Comparison of ENCODE assay signal across 1 cellular context in the genomic region with DNA sequence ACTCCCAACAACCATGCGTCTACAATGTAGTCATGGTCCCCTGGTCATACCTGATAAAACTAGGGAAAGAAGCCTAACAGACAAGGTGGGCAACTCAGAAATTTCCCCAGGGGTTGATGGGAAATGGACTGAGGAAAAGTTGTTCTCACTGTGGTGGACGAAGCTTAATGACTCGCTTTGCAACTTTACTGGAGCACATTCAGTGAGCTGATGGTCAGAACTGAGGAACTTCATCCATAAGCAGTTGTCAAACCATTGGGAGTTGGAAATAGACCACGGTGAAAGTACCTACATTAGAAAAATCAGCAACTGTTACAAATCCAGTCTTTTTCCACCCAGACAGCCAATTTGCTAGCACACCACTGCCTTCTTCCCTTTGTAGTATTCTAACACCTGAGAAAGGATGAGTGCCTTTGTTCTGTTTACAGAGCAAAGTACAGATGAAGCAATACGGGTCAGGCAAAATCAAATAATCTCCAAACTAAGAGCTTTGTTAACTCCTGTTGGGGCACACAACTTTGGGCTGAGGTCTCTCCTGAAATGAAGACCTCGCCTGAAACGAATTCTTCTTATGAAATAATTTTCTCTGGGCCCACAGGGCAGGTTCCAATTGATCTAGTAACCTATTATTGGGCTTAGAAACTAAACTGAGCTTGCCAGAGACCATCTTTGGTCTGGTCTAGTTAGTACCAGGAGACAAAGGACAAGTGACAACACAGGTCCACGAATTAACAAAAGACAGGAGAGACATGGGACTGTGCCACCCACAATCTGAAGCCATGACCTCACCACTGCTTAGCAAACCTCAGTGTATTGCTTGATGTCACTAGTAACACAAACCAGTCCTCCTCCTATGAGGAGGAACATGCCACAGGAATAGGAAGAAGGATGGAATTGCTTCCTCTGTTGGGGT.
TF ChIP-seq lines count a peak whose summit lies in the region.

No MANE protein-coding gene starts in this region.

TF ChIP-seq in HepG2, 621 proteins besides CTCF, POLR2A, EP300 and RAD21 (continued from another document and continues in another):
- TF ChIP-seq, protein P1, sequence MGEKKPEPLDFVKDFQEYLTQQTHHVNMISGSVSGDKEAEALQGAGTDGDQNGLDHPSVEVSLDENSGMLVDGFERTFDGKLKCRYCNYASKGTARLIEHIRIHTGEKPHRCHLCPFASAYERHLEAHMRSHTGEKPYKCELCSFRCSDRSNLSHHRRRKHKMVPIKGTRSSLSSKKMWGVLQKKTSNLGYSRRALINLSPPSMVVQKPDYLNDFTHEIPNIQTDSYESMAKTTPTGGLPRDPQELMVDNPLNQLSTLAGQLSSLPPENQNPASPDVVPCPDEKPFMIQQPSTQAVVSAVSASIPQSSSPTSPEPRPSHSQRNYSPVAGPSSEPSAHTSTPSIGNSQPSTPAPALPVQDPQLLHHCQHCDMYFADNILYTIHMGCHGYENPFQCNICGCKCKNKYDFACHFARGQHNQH (CRISPR knock-in tag; IDR thresholded peaks at IDR 0.05), result 0 out of 2 replicates have a peak, but pooled peaks have one; percentile 32
- peak; percentile 96 for TF ChIP-seq GATAD2A (CRISPR knock-in tag; IDR thresholded peaks at IDR 0.05)
- TF ChIP-seq, protein P2, sequence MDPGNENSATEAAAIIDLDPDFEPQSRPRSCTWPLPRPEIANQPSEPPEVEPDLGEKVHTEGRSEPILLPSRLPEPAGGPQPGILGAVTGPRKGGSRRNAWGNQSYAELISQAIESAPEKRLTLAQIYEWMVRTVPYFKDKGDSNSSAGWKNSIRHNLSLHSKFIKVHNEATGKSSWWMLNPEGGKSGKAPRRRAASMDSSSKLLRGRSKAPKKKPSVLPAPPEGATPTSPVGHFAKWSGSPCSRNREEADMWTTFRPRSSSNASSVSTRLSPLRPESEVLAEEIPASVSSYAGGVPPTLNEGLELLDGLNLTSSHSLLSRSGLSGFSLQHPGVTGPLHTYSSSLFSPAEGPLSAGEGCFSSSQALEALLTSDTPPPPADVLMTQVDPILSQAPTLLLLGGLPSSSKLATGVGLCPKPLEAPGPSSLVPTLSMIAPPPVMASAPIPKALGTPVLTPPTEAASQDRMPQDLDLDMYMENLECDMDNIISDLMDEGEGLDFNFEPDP (CRISPR knock-in tag; conservative IDR thresholded peaks at IDR 0.05), result no peak
- TF ChIP-seq, protein P3, sequence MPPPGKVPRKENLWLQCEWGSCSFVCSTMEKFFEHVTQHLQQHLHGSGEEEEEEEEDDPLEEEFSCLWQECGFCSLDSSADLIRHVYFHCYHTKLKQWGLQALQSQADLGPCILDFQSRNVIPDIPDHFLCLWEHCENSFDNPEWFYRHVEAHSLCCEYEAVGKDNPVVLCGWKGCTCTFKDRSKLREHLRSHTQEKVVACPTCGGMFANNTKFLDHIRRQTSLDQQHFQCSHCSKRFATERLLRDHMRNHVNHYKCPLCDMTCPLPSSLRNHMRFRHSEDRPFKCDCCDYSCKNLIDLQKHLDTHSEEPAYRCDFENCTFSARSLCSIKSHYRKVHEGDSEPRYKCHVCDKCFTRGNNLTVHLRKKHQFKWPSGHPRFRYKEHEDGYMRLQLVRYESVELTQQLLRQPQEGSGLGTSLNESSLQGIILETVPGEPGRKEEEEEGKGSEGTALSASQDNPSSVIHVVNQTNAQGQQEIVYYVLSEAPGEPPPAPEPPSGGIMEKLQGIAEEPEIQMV (CRISPR knock-in tag; IDR thresholded peaks at IDR 0.05; ENCODE audit: low read depth), result no peak
- TF ChIP-seq ZNF607 (CRISPR knock-in tag; IDR thresholded peaks at IDR 0.05; ENCODE audit: borderline replicate concordance), result 0 out of 2 replicates have a peak, but pooled peaks have one; percentile 32
- peak; percentile 46; the same call in 1 of the 2 replicates for TF ChIP-seq NR2C2 (CRISPR knock-in tag; IDR thresholded peaks at IDR 0.05; ENCODE audit: borderline replicate concordance)
- no peak for TF ChIP-seq CENPX (CRISPR knock-in tag; IDR thresholded peaks at IDR 0.05)
- TF ChIP-seq, protein P4, sequence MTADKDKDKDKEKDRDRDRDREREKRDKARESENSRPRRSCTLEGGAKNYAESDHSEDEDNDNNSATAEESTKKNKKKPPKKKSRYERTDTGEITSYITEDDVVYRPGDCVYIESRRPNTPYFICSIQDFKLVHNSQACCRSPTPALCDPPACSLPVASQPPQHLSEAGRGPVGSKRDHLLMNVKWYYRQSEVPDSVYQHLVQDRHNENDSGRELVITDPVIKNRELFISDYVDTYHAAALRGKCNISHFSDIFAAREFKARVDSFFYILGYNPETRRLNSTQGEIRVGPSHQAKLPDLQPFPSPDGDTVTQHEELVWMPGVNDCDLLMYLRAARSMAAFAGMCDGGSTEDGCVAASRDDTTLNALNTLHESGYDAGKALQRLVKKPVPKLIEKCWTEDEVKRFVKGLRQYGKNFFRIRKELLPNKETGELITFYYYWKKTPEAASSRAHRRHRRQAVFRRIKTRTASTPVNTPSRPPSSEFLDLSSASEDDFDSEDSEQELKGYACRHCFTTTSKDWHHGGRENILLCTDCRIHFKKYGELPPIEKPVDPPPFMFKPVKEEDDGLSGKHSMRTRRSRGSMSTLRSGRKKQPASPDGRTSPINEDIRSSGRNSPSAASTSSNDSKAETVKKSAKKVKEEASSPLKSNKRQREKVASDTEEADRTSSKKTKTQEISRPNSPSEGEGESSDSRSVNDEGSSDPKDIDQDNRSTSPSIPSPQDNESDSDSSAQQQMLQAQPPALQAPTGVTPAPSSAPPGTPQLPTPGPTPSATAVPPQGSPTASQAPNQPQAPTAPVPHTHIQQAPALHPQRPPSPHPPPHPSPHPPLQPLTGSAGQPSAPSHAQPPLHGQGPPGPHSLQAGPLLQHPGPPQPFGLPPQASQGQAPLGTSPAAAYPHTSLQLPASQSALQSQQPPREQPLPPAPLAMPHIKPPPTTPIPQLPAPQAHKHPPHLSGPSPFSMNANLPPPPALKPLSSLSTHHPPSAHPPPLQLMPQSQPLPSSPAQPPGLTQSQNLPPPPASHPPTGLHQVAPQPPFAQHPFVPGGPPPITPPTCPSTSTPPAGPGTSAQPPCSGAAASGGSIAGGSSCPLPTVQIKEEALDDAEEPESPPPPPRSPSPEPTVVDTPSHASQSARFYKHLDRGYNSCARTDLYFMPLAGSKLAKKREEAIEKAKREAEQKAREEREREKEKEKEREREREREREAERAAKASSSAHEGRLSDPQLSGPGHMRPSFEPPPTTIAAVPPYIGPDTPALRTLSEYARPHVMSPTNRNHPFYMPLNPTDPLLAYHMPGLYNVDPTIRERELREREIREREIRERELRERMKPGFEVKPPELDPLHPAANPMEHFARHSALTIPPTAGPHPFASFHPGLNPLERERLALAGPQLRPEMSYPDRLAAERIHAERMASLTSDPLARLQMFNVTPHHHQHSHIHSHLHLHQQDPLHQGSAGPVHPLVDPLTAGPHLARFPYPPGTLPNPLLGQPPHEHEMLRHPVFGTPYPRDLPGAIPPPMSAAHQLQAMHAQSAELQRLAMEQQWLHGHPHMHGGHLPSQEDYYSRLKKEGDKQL (CRISPR knock-in tag; IDR thresholded peaks at IDR 0.05; ENCODE audit: low read depth), result peak; percentile 68; the same call in 1 of the 2 replicates
- TF ChIP-seq ZNF430 (CRISPR knock-in tag; IDR thresholded peaks at IDR 0.05), result 0 out of 2 replicates have a peak, but pooled peaks have one; percentile 48
- 0 out of 2 replicates have a peak, but pooled peaks have one; percentile 48 for TF ChIP-seq WIZ (CRISPR knock-in tag; IDR thresholded peaks at IDR 0.05)
- TF ChIP-seq LCORL (IDR thresholded peaks at IDR 0.05), result peak; percentile 91
- peak; percentile 100 for TF ChIP-seq LCORL (CRISPR knock-in tag; IDR thresholded peaks at IDR 0.05)
- peak; percentile 5; the same call in 1 of the 2 replicates for TF ChIP-seq STAG1 (CRISPR knock-in tag; IDR thresholded peaks at IDR 0.05)
- TF ChIP-seq, protein P5, sequence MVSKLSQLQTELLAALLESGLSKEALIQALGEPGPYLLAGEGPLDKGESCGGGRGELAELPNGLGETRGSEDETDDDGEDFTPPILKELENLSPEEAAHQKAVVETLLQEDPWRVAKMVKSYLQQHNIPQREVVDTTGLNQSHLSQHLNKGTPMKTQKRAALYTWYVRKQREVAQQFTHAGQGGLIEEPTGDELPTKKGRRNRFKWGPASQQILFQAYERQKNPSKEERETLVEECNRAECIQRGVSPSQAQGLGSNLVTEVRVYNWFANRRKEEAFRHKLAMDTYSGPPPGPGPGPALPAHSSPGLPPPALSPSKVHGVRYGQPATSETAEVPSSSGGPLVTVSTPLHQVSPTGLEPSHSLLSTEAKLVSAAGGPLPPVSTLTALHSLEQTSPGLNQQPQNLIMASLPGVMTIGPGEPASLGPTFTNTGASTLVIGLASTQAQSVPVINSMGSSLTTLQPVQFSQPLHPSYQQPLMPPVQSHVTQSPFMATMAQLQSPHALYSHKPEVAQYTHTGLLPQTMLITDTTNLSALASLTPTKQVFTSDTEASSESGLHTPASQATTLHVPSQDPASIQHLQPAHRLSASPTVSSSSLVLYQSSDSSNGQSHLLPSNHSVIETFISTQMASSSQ (IDR thresholded peaks at IDR 0.05; ENCODE audit: low read depth), result peak; percentile 62
- TF ChIP-seq, protein P5 (CRISPR knock-in tag; IDR thresholded peaks at IDR 0.05; ENCODE audit: borderline replicate concordance), result no peak; the same call in 1 of the 2 replicates
- TF ChIP-seq, protein P6, sequence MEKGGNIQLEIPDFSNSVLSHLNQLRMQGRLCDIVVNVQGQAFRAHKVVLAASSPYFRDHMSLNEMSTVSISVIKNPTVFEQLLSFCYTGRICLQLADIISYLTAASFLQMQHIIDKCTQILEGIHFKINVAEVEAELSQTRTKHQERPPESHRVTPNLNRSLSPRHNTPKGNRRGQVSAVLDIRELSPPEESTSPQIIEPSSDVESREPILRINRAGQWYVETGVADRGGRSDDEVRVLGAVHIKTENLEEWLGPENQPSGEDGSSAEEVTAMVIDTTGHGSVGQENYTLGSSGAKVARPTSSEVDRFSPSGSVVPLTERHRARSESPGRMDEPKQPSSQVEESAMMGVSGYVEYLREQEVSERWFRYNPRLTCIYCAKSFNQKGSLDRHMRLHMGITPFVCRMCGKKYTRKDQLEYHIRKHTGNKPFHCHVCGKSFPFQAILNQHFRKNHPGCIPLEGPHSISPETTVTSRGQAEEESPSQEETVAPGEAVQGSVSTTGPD (CRISPR knock-in tag; IDR thresholded peaks at IDR 0.05), result no peak
- TF ChIP-seq, protein P7, sequence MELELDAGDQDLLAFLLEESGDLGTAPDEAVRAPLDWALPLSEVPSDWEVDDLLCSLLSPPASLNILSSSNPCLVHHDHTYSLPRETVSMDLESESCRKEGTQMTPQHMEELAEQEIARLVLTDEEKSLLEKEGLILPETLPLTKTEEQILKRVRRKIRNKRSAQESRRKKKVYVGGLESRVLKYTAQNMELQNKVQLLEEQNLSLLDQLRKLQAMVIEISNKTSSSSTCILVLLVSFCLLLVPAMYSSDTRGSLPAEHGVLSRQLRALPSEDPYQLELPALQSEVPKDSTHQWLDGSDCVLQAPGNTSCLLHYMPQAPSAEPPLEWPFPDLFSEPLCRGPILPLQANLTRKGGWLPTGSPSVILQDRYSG (CRISPR knock-in tag; IDR thresholded peaks at IDR 0.05), result no peak
- TF ChIP-seq, protein P8, sequence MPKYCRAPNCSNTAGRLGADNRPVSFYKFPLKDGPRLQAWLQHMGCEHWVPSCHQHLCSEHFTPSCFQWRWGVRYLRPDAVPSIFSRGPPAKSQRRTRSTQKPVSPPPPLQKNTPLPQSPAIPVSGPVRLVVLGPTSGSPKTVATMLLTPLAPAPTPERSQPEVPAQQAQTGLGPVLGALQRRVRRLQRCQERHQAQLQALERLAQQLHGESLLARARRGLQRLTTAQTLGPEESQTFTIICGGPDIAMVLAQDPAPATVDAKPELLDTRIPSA (CRISPR knock-in tag; IDR thresholded peaks at IDR 0.05; ENCODE audit: borderline replicate concordance), result no peak
- TF ChIP-seq FOXP1 (IDR thresholded peaks at IDR 0.05), result no peak
- peak; percentile 89 for TF ChIP-seq FOXP1 (CRISPR knock-in tag; IDR thresholded peaks at IDR 0.05)
- peak; percentile 51; the same call in 1 of the 2 replicates for TF ChIP-seq IRF2 (CRISPR knock-in tag; IDR thresholded peaks at IDR 0.05)
- TF ChIP-seq SIX1 (CRISPR knock-in tag; IDR thresholded peaks at IDR 0.05; ENCODE audit: borderline replicate concordance), result peak; percentile 74; the same call in 1 of the 2 replicates
- TF ChIP-seq CREB1 (IDR thresholded peaks at IDR 0.05), result no peak
- TF ChIP-seq CREB1 (CRISPR knock-in tag; IDR thresholded peaks at IDR 0.05), result peak; percentile 66
- peak; percentile 70 for TF ChIP-seq ELF3 (CRISPR knock-in tag; IDR thresholded peaks at IDR 0.05)
- TF ChIP-seq SMYD3 (CRISPR knock-in tag; IDR thresholded peaks at IDR 0.05), result no peak
- TF ChIP-seq SKI (IDR thresholded peaks at IDR 0.05; ENCODE audit: partially characterized antibody), result peak; percentile 32
- TF ChIP-seq, protein P9, sequence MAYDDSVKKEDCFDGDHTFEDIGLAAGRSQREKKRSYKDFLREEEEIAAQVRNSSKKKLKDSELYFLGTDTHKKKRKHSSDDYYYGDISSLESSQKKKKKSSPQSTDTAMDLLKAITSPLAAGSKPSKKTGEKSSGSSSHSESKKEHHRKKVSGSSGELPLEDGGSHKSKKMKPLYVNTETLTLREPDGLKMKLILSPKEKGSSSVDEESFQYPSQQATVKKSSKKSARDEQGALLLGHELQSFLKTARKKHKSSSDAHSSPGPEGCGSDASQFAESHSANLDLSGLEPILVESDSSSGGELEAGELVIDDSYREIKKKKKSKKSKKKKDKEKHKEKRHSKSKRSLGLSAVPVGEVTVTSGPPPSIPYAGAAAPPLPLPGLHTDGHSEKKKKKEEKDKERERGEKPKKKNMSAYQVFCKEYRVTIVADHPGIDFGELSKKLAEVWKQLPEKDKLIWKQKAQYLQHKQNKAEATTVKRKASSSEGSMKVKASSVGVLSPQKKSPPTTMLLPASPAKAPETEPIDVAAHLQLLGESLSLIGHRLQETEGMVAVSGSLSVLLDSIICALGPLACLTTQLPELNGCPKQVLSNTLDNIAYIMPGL (CRISPR knock-in tag; IDR thresholded peaks at IDR 0.05; ENCODE audit: borderline replicate concordance in 1 of 2, low read depth in 1 of 2), result peak in 1 of 2 experiments; percentile 33; a peak in 1 of 4 replicates
- TF ChIP-seq, protein P10, sequence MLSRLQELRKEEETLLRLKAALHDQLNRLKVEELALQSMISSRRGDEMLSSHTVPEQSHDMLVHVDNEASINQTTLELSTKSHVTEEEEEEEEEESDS (CRISPR knock-in tag; IDR thresholded peaks at IDR 0.05; ENCODE audit: borderline replicate concordance), result peak; percentile 44; the same call in 1 of the 2 replicates
- TF ChIP-seq HNF4A (CRISPR knock-in tag; IDR thresholded peaks at IDR 0.05), result peak; percentile 99
- peak; percentile 76; the same call in 1 of the 2 replicates for TF ChIP-seq FOXK1 (CRISPR knock-in tag; IDR thresholded peaks at IDR 0.05; ENCODE audit: borderline replicate concordance, low read depth)
- TF ChIP-seq BHLHE40 (IDR thresholded peaks at IDR 0.05; ENCODE audit: low read length), result peak; percentile 58
- TF ChIP-seq NR2F1 (CRISPR knock-in tag; IDR thresholded peaks at IDR 0.05), result 0 out of 4 replicates have a peak, but pooled peaks have one; percentile 20 to 48
- TF ChIP-seq ZNF749 (CRISPR knock-in tag; IDR thresholded peaks at IDR 0.05; ENCODE audit: borderline replicate concordance), result no peak
- peak; percentile 89; the same call in 1 of the 2 replicates for TF ChIP-seq ZNF205 (CRISPR knock-in tag; IDR thresholded peaks at IDR 0.05)
